In the genomic region with DNA sequence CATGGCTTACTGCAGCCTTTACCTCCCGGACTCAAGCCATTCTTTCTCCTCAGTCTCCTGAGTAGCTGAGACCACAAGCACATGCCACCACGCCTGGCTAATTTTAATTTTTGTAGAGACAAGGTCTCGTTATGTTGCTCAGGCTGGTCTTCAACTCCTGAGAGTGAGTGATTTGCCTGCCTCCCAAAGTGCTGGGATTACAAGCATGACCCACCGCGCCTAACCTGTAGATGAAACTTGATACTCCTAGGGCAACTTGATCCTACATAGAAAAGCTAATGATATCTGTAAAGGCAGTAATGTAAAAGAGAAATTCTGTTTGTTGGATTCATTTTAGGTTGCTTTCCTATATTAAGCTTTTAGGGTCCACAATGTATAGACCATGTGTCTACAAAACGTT, we compare ENCODE assay signal across 18 cellular contexts.
A peak's percentile ranks its signal among the peaks of the same experiment; 100 is the strongest.
DNase-seq lines count a peak whose midpoint lies in the region; ATAC-seq and TF ChIP-seq lines count a peak whose summit lies in the region.
"Had no signal": no experiment of that assay in that cellular context is flagged by ENCODE, and none has a peak within 500 bp of the region (broad histone marks: within the 10 kb centered on the region; RNA-seq: fewer than 3 reads in every experiment).

No MANE protein-coding gene starts in this region.

- intact Hi-C loops in Calu3 (cut with micrococcal nuclease; ENCODE audit: unreplicated experiment): no loop called here

- no peak overlapping the region for H3K27ac Mint-ChIP-seq in WTC11
- no peak overlapping the region for H3K27ac Mint-ChIP-seq in glutamatergic neuron (ENCODE audit: unreplicated experiment)
- H3K27ac Mint-ChIP-seq in Calu3 (ENCODE audit: unreplicated experiment): no peak overlapping the region
- H3K27ac Mint-ChIP-seq: CD4-positive, CD25-positive, alpha-beta regulatory T cell; CD8-positive, alpha-beta memory T cell; HFFc6 had no signal

- no peak for TF ChIP-seq EP300 in upper lobe of left lung (IDR thresholded peaks at IDR 0.05)

- H3K27me3 ChIP-seq in upper lobe of left lung: no peaks in the 10 kb centered on the region
- H3K27me3 ChIP-seq: BE2C had no signal

- 82 to 84% methylated on average over 6 of the region's 6 CpGs for WGBS in upper lobe of left lung, 2 donors

- H3K4me3 Mint-ChIP-seq in WTC11 (no peak overlapping the region), glutamatergic neuron (ENCODE audit: unreplicated experiment) (no peak overlapping the region), Calu3 (ENCODE audit: low read depth, unreplicated experiment) (no peak overlapping the region)
- H3K4me3 Mint-ChIP-seq: CD4-positive, CD25-positive, alpha-beta regulatory T cell; CD8-positive, alpha-beta memory T cell; HFFc6 had no signal

- CTCF ChIA-PET in WTC11 (lab: Charles Lee) (no interaction called here), Calu3 (lab: Charles Lee) (interaction anchor here (0.6 kb wide), 1 partner anchor 423 kb away, joined by 4 read pairs; no protein-coding TSS in a partner anchor)

- ATAC-seq in WTC11: 0 out of 2 replicates have a peak, but pooled peaks have one; percentile 36
- no peak for ATAC-seq in upper lobe of left lung (ENCODE audit: low FRiP score in 2 of 2)
- ATAC-seq: HCT116 had no signal

- no peak for TF ChIP-seq POLR2A in upper lobe of left lung (IDR thresholded peaks at IDR 0.05)

- no peaks in the 10 kb centered on the region for H3K4me1 ChIP-seq in upper lobe of left lung
- H3K4me1 ChIP-seq: BE2C had no signal

- H3K36me3 ChIP-seq in upper lobe of left lung: no peaks in the 10 kb centered on the region
- H3K36me3 ChIP-seq: BE2C had no signal

- no peak for TF ChIP-seq CTCF in WTC11 (IDR thresholded peaks at IDR 0.05)
- TF ChIP-seq CTCF in glutamatergic neuron (IDR thresholded peaks at IDR 0.05; ENCODE audit: partially characterized antibody, unreplicated experiment): no peak
- TF ChIP-seq CTCF in Calu3 (IDR thresholded peaks at IDR 0.05; ENCODE audit: unreplicated experiment): no peak
- no peak for TF ChIP-seq CTCF in upper lobe of left lung (IDR thresholded peaks at IDR 0.05)

- H3K9me3 ChIP-seq in upper lobe of left lung: no peaks in the 10 kb centered on the region
- H3K9me3 ChIP-seq: BE2C had no signal

- no TSS peak for BruUV-seq in Calu3 (replicated peaks; lab: Mats Ljungman, UMichigan)

- H3K36me3 Mint-ChIP-seq in WTC11: no peaks in the 10 kb centered on the region
- H3K36me3 Mint-ChIP-seq in glutamatergic neuron (ENCODE audit: unreplicated experiment): no peaks in the 10 kb centered on the region
- H3K36me3 Mint-ChIP-seq in Calu3 (ENCODE audit: insufficient read depth, unreplicated experiment): no peaks in the 10 kb centered on the region
- H3K36me3 Mint-ChIP-seq: CD4-positive, CD25-positive, alpha-beta regulatory T cell; CD8-positive, alpha-beta memory T cell had no signal

- H3K9me3 Mint-ChIP-seq in WTC11: no peaks in the 10 kb centered on the region
- H3K9me3 Mint-ChIP-seq in glutamatergic neuron (ENCODE audit: unreplicated experiment): peaks cover 3% of the 10 kb centered on the region
- no peaks in the 10 kb centered on the region for H3K9me3 Mint-ChIP-seq in Calu3 (ENCODE audit: low read depth, unreplicated experiment)

- H3K4me3 ChIP-seq in upper lobe of left lung: no peak overlapping the region
- H3K4me3 ChIP-seq: GM23248 had no signal

- POLR2A ChIA-PET in WTC11 (lab: Charles Lee): no interaction called here

- no peak overlapping the region for H3K27ac ChIP-seq in upper lobe of left lung
- H3K27ac ChIP-seq: GM23248 had no signal

- H3K4me1 Mint-ChIP-seq in WTC11 (0 out of 2 replicates have a peak, but pooled peaks cover 4% of the 10 kb centered on the region), glutamatergic neuron (ENCODE audit: low read depth, unreplicated experiment) (peaks cover 10% of the 10 kb centered on the region), Calu3 (ENCODE audit: low read depth, unreplicated experiment) (no peaks in the 10 kb centered on the region)
- H3K4me1 Mint-ChIP-seq: CD4-positive, CD25-positive, alpha-beta regulatory T cell; CD8-positive, alpha-beta memory T cell had no signal

- no peaks in the 10 kb centered on the region for H3K27me3 Mint-ChIP-seq in WTC11 (ENCODE audit: low read depth)
- no peaks in the 10 kb centered on the region for H3K27me3 Mint-ChIP-seq in glutamatergic neuron (ENCODE audit: unreplicated experiment)
- no peaks in the 10 kb centered on the region for H3K27me3 Mint-ChIP-seq in Calu3 (ENCODE audit: unreplicated experiment)
- H3K27me3 Mint-ChIP-seq: CD4-positive, CD25-positive, alpha-beta regulatory T cell; CD8-positive, alpha-beta memory T cell had no signal

- DNase-seq in NCI-H510A treated with DMSO at 0.1 percent for 48 hours (lab: John Stamatoyannopoulos, UW) (peak; percentile 3), NCI-H510A (lab: John Stamatoyannopoulos, UW) (no peak), NCI-H524 treated with DMSO at 0.1 percent for 48 hours (lab: John Stamatoyannopoulos, UW) (peak; percentile 9), WTC11 (ENCODE audit: low spot score) (no peak), glutamatergic neuron (no peak), Calu3 (no peak), upper lobe of left lung (no peak)
- DNase-seq: ACHN; BE2C; C1 segment of cervical spinal cord; CD4-positive, CD25-positive, alpha-beta regulatory T cell; CD8-positive, alpha-beta memory T cell; COR-L47; GM23248; H7; HFFc6; IMR-90 had no signal

TF ChIP-seq in WTC11, 78 proteins besides CTCF, POLR2A, EP300 and RAD21 (continues in another document):
- TF ChIP-seq NR2C2 (CRISPR knock-in tag; IDR thresholded peaks at IDR 0.05): no peak
- no peak for TF ChIP-seq ZNF671 (CRISPR knock-in tag; IDR thresholded peaks at IDR 0.05)
- TF ChIP-seq, protein P1, sequence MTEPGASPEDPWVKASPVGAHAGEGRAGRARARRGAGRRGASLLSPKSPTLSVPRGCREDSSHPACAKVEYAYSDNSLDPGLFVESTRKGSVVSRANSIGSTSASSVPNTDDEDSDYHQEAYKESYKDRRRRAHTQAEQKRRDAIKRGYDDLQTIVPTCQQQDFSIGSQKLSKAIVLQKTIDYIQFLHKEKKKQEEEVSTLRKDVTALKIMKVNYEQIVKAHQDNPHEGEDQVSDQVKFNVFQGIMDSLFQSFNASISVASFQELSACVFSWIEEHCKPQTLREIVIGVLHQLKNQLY (CRISPR knock-in tag; IDR thresholded peaks at IDR 0.05): no peak
- TF ChIP-seq ZNF232 (CRISPR knock-in tag; IDR thresholded peaks at IDR 0.05): no peak
- no peak for TF ChIP-seq ZNF121 (CRISPR knock-in tag; IDR thresholded peaks at IDR 0.05)
- TF ChIP-seq ZBTB21 (CRISPR knock-in tag; IDR thresholded peaks at IDR 0.05; ENCODE audit: borderline replicate concordance): no peak
- TF ChIP-seq ELF4 (CRISPR knock-in tag; IDR thresholded peaks at IDR 0.05; ENCODE audit: low read depth): no peak
- TF ChIP-seq TP53 (CRISPR knock-in tag; IDR thresholded peaks at IDR 0.05): no peak
- TF ChIP-seq ZBTB43 (CRISPR knock-in tag; IDR thresholded peaks at IDR 0.05): no peak
- no peak for TF ChIP-seq KAT7 (CRISPR knock-in tag; IDR thresholded peaks at IDR 0.05; ENCODE audit: borderline replicate concordance)
- no peak for TF ChIP-seq FOXP1 (CRISPR knock-in tag; IDR thresholded peaks at IDR 0.05; ENCODE audit: borderline replicate concordance)
- no peak for TF ChIP-seq NFE2L1 (CRISPR knock-in tag; IDR thresholded peaks at IDR 0.05)
- no peak for TF ChIP-seq PRDM15 (CRISPR knock-in tag; IDR thresholded peaks at IDR 0.05)

Comparison
In these comparisons a context has a peak if more than half of its experiments do, and no peak if none do; other contexts are left out.
1. DNase-seq: peak in NCI-H510A treated with DMSO at 0.1 percent for 48 hours (single experiment) and NCI-H524 treated with DMSO at 0.1 percent for 48 hours (single experiment); none in NCI-H510A (single experiment), WTC11 (single experiment), glutamatergic neuron (single experiment), Calu3 (single experiment) and upper lobe of left lung (0 of 2).